9 cellular contexts compared by ENCODE assay signal in genomic region chr10:8055420-8056349, GRCh38. TPM values are rescaled to one million over a fixed set of nuclear protein-coding genes. Genes with fewer than 3 reads are reported as not detected.
DNase-seq lines count a peak whose midpoint lies in the region; ATAC-seq and TF ChIP-seq lines count a peak whose summit lies in the region.
"Had no signal": no experiment of that assay in that cellular context is flagged by ENCODE, and none has a peak within 500 bp of the region (broad histone marks: within the 10 kb centered on the region; RNA-seq: fewer than 3 reads in every experiment).

No MANE protein-coding gene starts in this region.

- H3K27ac Mint-ChIP-seq in brain, result peak overlapping the region in 1 of 5 experiments; percentile 65

- H3K4me3 ChIP-seq in mesenchymal stem cell (ENCODE audit: insufficient read depth in 1 of 2, low read depth in 1 of 2, low read length in 2 of 2), result peak overlapping the region in 1 of 2 experiments; percentile 11
- H3K4me3 ChIP-seq in upper lobe of right lung, result peak overlapping the region; percentile 55

- no peaks in the 10 kb centered on the region for H3K9me3 ChIP-seq in mesenchymal stem cell (ENCODE audit: control insufficient read depth, low read length)
- no peaks in the 10 kb centered on the region for H3K9me3 ChIP-seq in upper lobe of right lung

- peak overlapping the region; percentile 74 for H2BK120ac ChIP-seq in mesenchymal stem cell (ENCODE audit: low read depth, low read length)

- H3K27me3 ChIP-seq in mesenchymal stem cell (ENCODE audit: control insufficient read depth in 1 of 2, insufficient read depth in 1 of 2, low read length in 2 of 2) (peaks cover 94 to 100% of the 10 kb centered on the region in 2 experiments), upper lobe of right lung (peaks cover 72% of the 10 kb centered on the region)

- peak overlapping the region; percentile 52 for H2AFZ ChIP-seq in mesenchymal stem cell (ENCODE audit: low read depth, low read length)

- H3K36me3 Mint-ChIP-seq in brain, result no peaks in the 10 kb centered on the region

- peaks cover 31% of the 10 kb centered on the region for H3K4me1 ChIP-seq in mesenchymal stem cell (ENCODE audit: control insufficient read depth, insufficient read depth, low read depth, low read length)
- H3K4me1 ChIP-seq in upper lobe of right lung, result peaks cover 38% of the 10 kb centered on the region

- no peak overlapping the region for H2BK15ac ChIP-seq in mesenchymal stem cell (ENCODE audit: low read depth, poor library complexity, severe bottlenecking)

- H3K9me3 Mint-ChIP-seq in brain, result no peaks in the 10 kb centered on the region

- H3K23ac ChIP-seq in mesenchymal stem cell (ENCODE audit: low read length in 2 of 2), result peak overlapping the region; percentile 38 to 97

- no peaks in the 10 kb centered on the region for H3K79me1 ChIP-seq in mesenchymal stem cell (replicated peaks; ENCODE audit: low read length, poor library complexity, severe bottlenecking)

- TF ChIP-seq CTCF in brain (conservative IDR thresholded peaks at IDR 0.05) (no peak), upper lobe of right lung (IDR thresholded peaks at IDR 0.05) (no peak)

- peak overlapping the region; percentile 83 to 95 for H3K18ac ChIP-seq in mesenchymal stem cell (ENCODE audit: low read depth in 1 of 2, low read length in 2 of 2)

- peak overlapping the region; percentile 91 for H4K91ac ChIP-seq in mesenchymal stem cell (ENCODE audit: low read length)

- H3K36me3 ChIP-seq in mesenchymal stem cell (ENCODE audit: control insufficient read depth in 1 of 2, insufficient read depth in 2 of 2, low read depth in 1 of 2, low read length in 2 of 2) (peaks cover 0 to 3% of the 10 kb centered on the region in 2 experiments), upper lobe of right lung (no peaks in the 10 kb centered on the region)

- DNase-seq in activated effector memory CD4-positive, alpha-beta T cell treated with anti-CD3 and anti-CD28 coated beads, Interleukin-2, amount 50 U/mL, for 16 hours, result peak; percentile 80
- no peak for DNase-seq in activated effector memory CD4-positive, alpha-beta T cell treated with Interleukin-2 at 50 U/mL for 16 hours
- DNase-seq in mesenchymal stem cell, result no peak
- no peak for DNase-seq in upper lobe of right lung
- DNase-seq in iPS-NIHi7 (ENCODE audit: extremely low spot score), result no peak
- no peak for DNase-seq in A172 (ENCODE audit: low spot score)
- DNase-seq in stimulated activated CD4-positive, alpha-beta T cell treated with anti-CD3 and anti-CD28 coated beads, Interleukin-2, amount 100 ng/mL, for 48 hours, result no peak

- H3K27ac ChIP-seq in mesenchymal stem cell (ENCODE audit: low read length, poor library complexity, severe bottlenecking), result no peak overlapping the region
- H3K27ac ChIP-seq in upper lobe of right lung, result peak overlapping the region; percentile 65

- ATAC-seq in upper lobe of right lung, result peak; percentile 30

- peak overlapping the region in 1 of 2 experiments; percentile 93 for H3K14ac ChIP-seq in mesenchymal stem cell (ENCODE audit: low read length in 2 of 2)

- peak overlapping the region; percentile 34 for H3K4me2 ChIP-seq in mesenchymal stem cell (ENCODE audit: low read length, poor library complexity, severe bottlenecking)

- H2BK5ac ChIP-seq in mesenchymal stem cell (ENCODE audit: low read depth, low read length, poor library complexity, severe bottlenecking), result no peak overlapping the region

- peak overlapping the region in 1 of 2 experiments; percentile 68 for H2BK12ac ChIP-seq in mesenchymal stem cell (ENCODE audit: low read length in 2 of 2)

- peak overlapping the region; percentile 98 for H4K8ac ChIP-seq in mesenchymal stem cell (ENCODE audit: low read length)

- intact Hi-C loops in upper lobe of right lung (cut with DNase I), result no loop called here

- peaks cover 99% of the 10 kb centered on the region for H3K27me3 Mint-ChIP-seq in brain

- H3K4me1 Mint-ChIP-seq in brain, result peaks cover 56% of the 10 kb centered on the region

- no peak overlapping the region for H2AK5ac ChIP-seq in mesenchymal stem cell (ENCODE audit: low read length, severe bottlenecking)

- no peak overlapping the region for H3K9ac ChIP-seq in mesenchymal stem cell (ENCODE audit: low read length)

- peak overlapping the region; percentile 39 to 81 (median 72) for H3K4me3 Mint-ChIP-seq in brain

- H3K4ac ChIP-seq in mesenchymal stem cell (ENCODE audit: low read depth in 1 of 2, low read length in 2 of 2), result peak overlapping the region; percentile 71 to 75

- WGBS in mesenchymal stem cell, result 4% methylated on average over 78 of the region's 85 CpGs

RNA-seq across cellular contexts. Expression of gene GATA3, which starts 1.2 kb away (rescaled TPM):
- polyA plus RNA-seq in brain (ENCODE audit: insufficient read depth, low read depth, low replicate concordance), result not detected
- 8.4 TPM for polyA plus RNA-seq in mesenchymal stem cell (2013, experiment 1 of 2)
- polyA plus RNA-seq in mesenchymal stem cell (2013, experiment 2 of 2), result 8.8 TPM
- total RNA-seq in upper lobe of right lung, result 3.2 TPM
- 0.12 and 0.46 TPM in 2 replicates for total RNA-seq in A172 (2014; rRNA removed; shearing (Covaris generic))
- total RNA-seq: frontal cortex had no signal
